In the genomic region with DNA sequence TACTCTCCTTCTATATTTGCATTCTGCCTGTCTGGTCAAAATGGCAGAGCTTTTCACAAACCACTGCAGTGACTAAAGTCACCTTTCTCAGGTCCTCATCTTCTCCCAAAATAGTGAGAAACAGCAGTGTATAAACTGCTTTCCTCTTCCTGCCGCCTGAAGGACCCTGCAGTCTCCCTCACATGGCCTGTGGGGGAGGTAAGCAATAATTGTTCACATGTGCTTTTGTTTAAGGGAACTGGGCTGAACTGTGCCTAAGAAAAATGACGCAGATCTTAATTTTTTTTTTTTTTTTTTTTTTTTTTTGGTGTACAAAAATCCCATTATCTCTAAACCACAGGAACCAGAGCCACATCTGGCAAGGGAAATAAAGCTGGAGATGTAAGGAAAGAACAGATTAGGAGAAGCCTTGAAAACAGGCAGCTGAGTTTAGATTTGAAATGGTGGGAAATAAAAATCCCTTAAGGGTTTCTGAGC, we compare ENCODE assay signal across 15 cellular contexts.
DNase-seq lines count a peak whose midpoint lies in the region; ATAC-seq and TF ChIP-seq lines count a peak whose summit lies in the region.
"Had no signal": no experiment of that assay in that cellular context is flagged by ENCODE, and none has a peak within 500 bp of the region (broad histone marks: within the 10 kb centered on the region; RNA-seq: fewer than 3 reads in every experiment).

No MANE protein-coding gene starts in this region.

- peak; percentile 3 for DNase-seq in COLO829 (ENCODE audit: low spot score)
- DNase-seq in NCI-H2227 treated with DMSO at 0.1 percent for 48 hours (lab: John Stamatoyannopoulos, UW): peak; percentile 2
- DNase-seq in epidermal melanocyte (ENCODE audit: insufficient read length, low spot score): peak; percentile 23
- no peak for DNase-seq in nephron progenitor cell
- DNase-seq in T-helper 17 cell: no peak
- no peak for DNase-seq in A172 (ENCODE audit: low spot score)
- DNase-seq in activated CD4-positive, alpha-beta T cell treated with anti-CD3 and anti-CD28 coated beads, Interleukin-2, amount 10 ng/mL, durations not matched to agents 7 days and 5 days: no peak
- DNase-seq in NCI-H748 treated with DMSO at 0.1 percent for 48 hours (lab: John Stamatoyannopoulos, UW): no peak
- DNase-seq: activated CD4-positive, alpha-beta T cell treated with anti-CD3 and anti-CD28 coated beads, Interleukin-2, amount 10 ng/mL, durations not matched to agents 24 days and 14 days; CD4-positive, CD25-positive, alpha-beta regulatory T cell; NCI-H1694; stomach had no signal

- peaks cover 5% of the 10 kb centered on the region for H3K9me3 Mint-ChIP-seq in nephron progenitor cell
- H3K9me3 Mint-ChIP-seq in activated CD4-positive, alpha-beta T cell treated with anti-CD3 and anti-CD28 coated beads, Interleukin-2, amount 10 ng/mL, durations not matched to agents 7 days and 5 days: no peaks in the 10 kb centered on the region
- H3K9me3 Mint-ChIP-seq: activated CD4-positive, alpha-beta T cell treated with anti-CD3 and anti-CD28 coated beads, Interleukin-2, amount 10 ng/mL, durations not matched to agents 24 days and 14 days; activated T-helper 17 cell treated with anti-CD3 and anti-CD28 coated beads, Interleukin-2, amount 50 U/mL, for 72 hours; CD4-positive, CD25-positive, alpha-beta regulatory T cell; IgD-negative memory B cell had no signal

- H3K4me3 Mint-ChIP-seq in nephron progenitor cell (no peak overlapping the region), T-helper 17 cell (no peak overlapping the region)
- H3K4me3 Mint-ChIP-seq in activated CD4-positive, alpha-beta T cell treated with anti-CD3 and anti-CD28 coated beads, Interleukin-2, amount 10 ng/mL, durations not matched to agents 7 days and 5 days: no peak overlapping the region
- H3K4me3 Mint-ChIP-seq: activated CD4-positive, alpha-beta T cell treated with anti-CD3 and anti-CD28 coated beads, Interleukin-2, amount 10 ng/mL, durations not matched to agents 24 days and 14 days; activated T-helper 17 cell treated with anti-CD3 and anti-CD28 coated beads, Interleukin-2, amount 50 U/mL, for 72 hours; CD4-positive, CD25-positive, alpha-beta regulatory T cell; IgD-negative memory B cell had no signal

- CTCF ChIA-PET in activated CD4-positive, alpha-beta T cell treated with anti-CD3 and anti-CD28 coated beads, Interleukin-2, amount 10 ng/mL, durations not matched to agents 7 days and 5 days (lab: Charles Lee): interaction anchor here (1.4 kb wide), 1 partner anchor 15 kb away, joined by 3 read pairs; no protein-coding TSS in a partner anchor

- no peak for ATAC-seq in T-helper 17 cell
- ATAC-seq: activated T-helper 17 cell treated with anti-CD3 and anti-CD28 coated beads, Interleukin-2, amount 50 U/mL, for 72 hours had no signal

- H3K36me3 Mint-ChIP-seq in nephron progenitor cell (ENCODE audit: low read depth) (no peaks in the 10 kb centered on the region), T-helper 17 cell (ENCODE audit: low read depth) (no peaks in the 10 kb centered on the region)
- H3K36me3 Mint-ChIP-seq in activated CD4-positive, alpha-beta T cell treated with anti-CD3 and anti-CD28 coated beads, Interleukin-2, amount 10 ng/mL, durations not matched to agents 7 days and 5 days (ENCODE audit: low read depth): no peaks in the 10 kb centered on the region
- H3K36me3 Mint-ChIP-seq: CD4-positive, CD25-positive, alpha-beta regulatory T cell had no signal

- H3K4me1 Mint-ChIP-seq in nephron progenitor cell (peaks cover 28% of the 10 kb centered on the region), T-helper 17 cell (no peaks in the 10 kb centered on the region)
- no peaks in the 10 kb centered on the region for H3K4me1 Mint-ChIP-seq in activated CD4-positive, alpha-beta T cell treated with anti-CD3 and anti-CD28 coated beads, Interleukin-2, amount 10 ng/mL, durations not matched to agents 7 days and 5 days
- H3K4me1 Mint-ChIP-seq: activated CD4-positive, alpha-beta T cell treated with anti-CD3 and anti-CD28 coated beads, Interleukin-2, amount 10 ng/mL, durations not matched to agents 24 days and 14 days; activated T-helper 17 cell treated with anti-CD3 and anti-CD28 coated beads, Interleukin-2, amount 50 U/mL, for 72 hours; CD4-positive, CD25-positive, alpha-beta regulatory T cell; IgD-negative memory B cell had no signal

- H3K27me3 Mint-ChIP-seq in nephron progenitor cell (ENCODE audit: low read depth, poor library complexity) (no peaks in the 10 kb centered on the region), T-helper 17 cell (peaks cover 21% of the 10 kb centered on the region)
- peaks cover 3% of the 10 kb centered on the region for H3K27me3 Mint-ChIP-seq in activated CD4-positive, alpha-beta T cell treated with anti-CD3 and anti-CD28 coated beads, Interleukin-2, amount 10 ng/mL, durations not matched to agents 7 days and 5 days
- H3K27me3 Mint-ChIP-seq: activated T-helper 17 cell treated with anti-CD3 and anti-CD28 coated beads, Interleukin-2, amount 50 U/mL, for 72 hours; CD4-positive, CD25-positive, alpha-beta regulatory T cell had no signal

- H3K9me3 ChIP-seq in T-helper 17 cell (ENCODE audit: control insufficient read depth, low read length, poor library complexity, severe bottlenecking): no peaks in the 10 kb centered on the region
- H3K9me3 ChIP-seq: breast epithelium, stomach had no signal

- TF ChIP-seq CTCF in nephron progenitor cell (IDR thresholded peaks at IDR 0.05): no peak

- peak overlapping the region; percentile 14 for H3K27ac Mint-ChIP-seq in nephron progenitor cell
- H3K27ac Mint-ChIP-seq in T-helper 17 cell: no peak overlapping the region
- H3K27ac Mint-ChIP-seq in activated CD4-positive, alpha-beta T cell treated with anti-CD3 and anti-CD28 coated beads, Interleukin-2, amount 10 ng/mL, durations not matched to agents 7 days and 5 days: no peak overlapping the region
- H3K27ac Mint-ChIP-seq: activated CD4-positive, alpha-beta T cell treated with anti-CD3 and anti-CD28 coated beads, Interleukin-2, amount 10 ng/mL, durations not matched to agents 24 days and 14 days; activated T-helper 17 cell treated with anti-CD3 and anti-CD28 coated beads, Interleukin-2, amount 50 U/mL, for 72 hours; CD4-positive, CD25-positive, alpha-beta regulatory T cell; IgD-negative memory B cell had no signal

- POLR2A ChIA-PET in activated CD4-positive, alpha-beta T cell treated with anti-CD3 and anti-CD28 coated beads, Interleukin-2, amount 10 ng/mL, durations not matched to agents 7 days and 5 days (lab: Charles Lee): no interaction called here

Comparison
In these comparisons a context has a peak if more than half of its experiments do, and no peak if none do; other contexts are left out.
1. DNase-seq: peak in COLO829 (single experiment), NCI-H2227 treated with DMSO at 0.1 percent for 48 hours (single experiment) and epidermal melanocyte (single experiment); none in nephron progenitor cell (single experiment), T-helper 17 cell (0 of 3), A172 (single experiment), activated CD4-positive, alpha-beta T cell treated with anti-CD3 and anti-CD28 coated beads, Interleukin-2, amount 10 ng/mL, durations not matched to agents 7 days and 5 days (single experiment) and NCI-H748 treated with DMSO at 0.1 percent for 48 hours (single experiment).